In the genomic region with DNA sequence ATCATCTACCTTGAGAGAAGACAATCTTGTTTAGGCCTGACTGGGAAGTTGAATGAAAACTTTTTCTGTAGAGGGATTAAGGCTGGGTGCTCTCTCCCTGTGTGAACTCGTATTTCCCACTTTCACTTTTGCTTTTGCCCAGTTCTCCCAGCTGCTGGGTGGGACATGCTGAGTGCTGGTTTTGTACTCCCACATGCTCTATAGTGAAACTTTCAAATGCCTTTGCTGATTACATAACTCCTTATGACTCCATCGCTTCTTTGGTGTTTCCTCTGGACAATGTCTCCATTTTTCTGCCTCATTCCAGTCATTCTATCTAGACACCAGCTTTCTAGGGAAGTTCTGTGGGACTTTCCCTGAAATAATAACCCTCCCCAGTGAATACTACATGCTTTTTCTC, we compare ENCODE assay signal across 8 cellular contexts.
A peak's percentile ranks its signal among the peaks of the same experiment; 100 is the strongest.
DNase-seq lines count a peak whose midpoint lies in the region; ATAC-seq, FAIRE-seq and TF ChIP-seq lines count a peak whose summit lies in the region.

No MANE protein-coding gene starts in this region.

- H3K27ac Mint-ChIP-seq in T-helper 2 cell treated with Interferon-gamma antibody and Interleukin-4, amounts not matched to agents 5 μg/mL and 100 μg/mL, for 36 hours = no peak overlapping the region

- H3K9me3 Mint-ChIP-seq in T-helper 2 cell treated with Interferon-gamma antibody and Interleukin-4, amounts not matched to agents 5 μg/mL and 100 μg/mL, for 36 hours = no peaks in the 10 kb centered on the region
- no peaks in the 10 kb centered on the region for H3K9me3 Mint-ChIP-seq in activated T-cell treated with anti-CD3 and anti-CD28 coated beads, Interleukin-2, amount 50 U/mL, for 4 hours

- H3K79me2 ChIP-seq in hepatocyte = no peaks in the 10 kb centered on the region

- H2AFZ ChIP-seq in hepatocyte = no peak overlapping the region

- peak overlapping the region; percentile 39 for H3K4me3 Mint-ChIP-seq in T-helper 2 cell treated with Interferon-gamma antibody and Interleukin-4, amounts not matched to agents 5 μg/mL and 100 μg/mL, for 36 hours
- H3K4me3 Mint-ChIP-seq in activated T-cell treated with anti-CD3 and anti-CD28 coated beads, Interleukin-2, amount 50 U/mL, for 4 hours = no peak overlapping the region

- no peaks in the 10 kb centered on the region for H4K20me1 ChIP-seq in hepatocyte (ENCODE audit: insufficient read depth, poor library complexity, severe bottlenecking)

- intact Hi-C loops in aorta (cut with DNase I) = loop anchor here (5.0 to 10.0 kb wide), 3 partner anchors 841 to 1141 kb away; partner anchors contain the start of gene HS3ST1 (in 2 of the 2)

- H3K36me3 Mint-ChIP-seq in T-helper 2 cell treated with Interferon-gamma antibody and Interleukin-4, amounts not matched to agents 5 μg/mL and 100 μg/mL, for 36 hours (ENCODE audit: low read depth) = no peaks in the 10 kb centered on the region
- no peaks in the 10 kb centered on the region for H3K36me3 Mint-ChIP-seq in activated T-cell treated with anti-CD3 and anti-CD28 coated beads, Interleukin-2, amount 50 U/mL, for 4 hours (ENCODE audit: insufficient read depth)

- H3K27ac ChIP-seq in hepatocyte (no peak overlapping the region), aorta (ENCODE audit: low read depth in 1 of 2, low read length in 2 of 2) (no peak overlapping the region)

- 43% methylated on average over 2 of the region's 2 CpGs for WGBS in hepatocyte (ENCODE audit: low lambda C conversion rate, missing lambda C conversion rate)
- 1 to 2% methylated on average over 2 of the region's 2 CpGs for WGBS in aorta, 2 donors

- no peak overlapping the region for H3K4me3 ChIP-seq in hepatocyte
- H3K4me3 ChIP-seq in aorta (ENCODE audit: low read length in 2 of 2) = no peak overlapping the region

- H3K27me3 ChIP-seq in hepatocyte (no peaks in the 10 kb centered on the region), aorta (ENCODE audit: control insufficient read depth in 1 of 2, insufficient read depth in 2 of 2, low read length in 1 of 2) (no peaks in the 10 kb centered on the region)

- H3K9me2 ChIP-seq in hepatocyte (replicated peaks; ENCODE audit: insufficient read depth) = no peaks in the 10 kb centered on the region

- H3K36me3 ChIP-seq in hepatocyte (replicated peaks; ENCODE audit: insufficient read depth, low read depth) (no peaks in the 10 kb centered on the region), aorta (ENCODE audit: control insufficient read depth in 1 of 2, insufficient read depth in 2 of 2, low read length in 1 of 2) (no peaks in the 10 kb centered on the region)

- DNase-seq in GM18507 (ENCODE audit: extremely low spot score, insufficient read length, low read depth) (peak; percentile 23), hepatocyte (ENCODE audit: low spot score) (peak; percentile 51), aorta (peak in 1 of 2 donors; percentile 50), NCI-H1417 (lab: John Stamatoyannopoulos, UW) (no peak)
- peak; percentile 9 for DNase-seq in T-helper 2 cell treated with Interferon-gamma antibody and Interleukin-4, amounts not matched to agents 5 μg/mL and 100 μg/mL, for 36 hours (ENCODE audit: low spot score)
- no peak for DNase-seq in central memory CD4-positive, alpha-beta T cell
- DNase-seq in activated T-cell treated with anti-CD3 and anti-CD28 coated beads, Interleukin-2, amount 50 U/mL, for 4 hours = no peak

- H3K9me3 ChIP-seq in hepatocyte (ENCODE audit: low read depth) = no peaks in the 10 kb centered on the region
- no peaks in the 10 kb centered on the region for H3K9me3 ChIP-seq in aorta (ENCODE audit: control insufficient read depth, low read length)

- ATAC-seq in HG02798 (IDR thresholded peaks at IDR 0.05; ENCODE audit: poor library complexity, unreplicated experiment) (peak; percentile 77), aorta (ENCODE audit: low FRiP score) (peak; percentile 28)
- ATAC-seq in activated T-cell treated with anti-CD3 and anti-CD28 coated beads, Interleukin-2, amount 50 U/mL, for 4 hours = no peak

- TF ChIP-seq CTCF in hepatocyte (IDR thresholded peaks at IDR 0.05; ENCODE audit: poor library complexity) = no peak

- peaks cover 2% of the 10 kb centered on the region for H3K27me3 Mint-ChIP-seq in T-helper 2 cell treated with Interferon-gamma antibody and Interleukin-4, amounts not matched to agents 5 μg/mL and 100 μg/mL, for 36 hours (ENCODE audit: low read depth)
- H3K27me3 Mint-ChIP-seq in activated T-cell treated with anti-CD3 and anti-CD28 coated beads, Interleukin-2, amount 50 U/mL, for 4 hours (ENCODE audit: low read depth) = peaks cover 5% of the 10 kb centered on the region

- FAIRE-seq in GM18507 (lab: Jason Lieb, UNC) = peak; percentile 82

- H3K4me1 Mint-ChIP-seq in T-helper 2 cell treated with Interferon-gamma antibody and Interleukin-4, amounts not matched to agents 5 μg/mL and 100 μg/mL, for 36 hours (ENCODE audit: low read depth) = peaks cover 26% of the 10 kb centered on the region
- peaks cover 14% of the 10 kb centered on the region for H3K4me1 Mint-ChIP-seq in activated T-cell treated with anti-CD3 and anti-CD28 coated beads, Interleukin-2, amount 50 U/mL, for 4 hours (ENCODE audit: low read depth)

- H3K4me1 ChIP-seq in hepatocyte (ENCODE audit: insufficient read depth) (peaks cover under 1% of the 10 kb centered on the region), aorta (ENCODE audit: control insufficient read depth in 1 of 2, insufficient read depth in 2 of 2, low read length in 2 of 2) (no peaks in the 10 kb centered on the region)

- peak overlapping the region; percentile 38 for H3K4me2 ChIP-seq in hepatocyte

Comparison
In these comparisons a context has a peak if more than half of its experiments do, and no peak if none do; other contexts are left out.
1. DNase-seq: peak in GM18507 (single experiment), T-helper 2 cell treated with Interferon-gamma antibody and Interleukin-4, amounts not matched to agents 5 μg/mL and 100 μg/mL, for 36 hours (single experiment) and hepatocyte (single experiment); none in central memory CD4-positive, alpha-beta T cell (single experiment), activated T-cell treated with anti-CD3 and anti-CD28 coated beads, Interleukin-2, amount 50 U/mL, for 4 hours (single experiment) and NCI-H1417 (0 of 3).
2. ATAC-seq: peak in HG02798 (single experiment) and aorta (single experiment); none in activated T-cell treated with anti-CD3 and anti-CD28 coated beads, Interleukin-2, amount 50 U/mL, for 4 hours (0 of 2).